In genomic region chr17:49895812-49896211, GRCh38 we compare ENCODE assay signal across 11 cellular contexts. TPM values are rescaled to one million over a fixed set of nuclear protein-coding genes. Genes with fewer than 3 reads are reported as not detected.
"Had no signal": no experiment of that assay in that cellular context is flagged by ENCODE, and none has a peak within 500 bp of the region (broad histone marks: within the 10 kb centered on the region; RNA-seq: fewer than 3 reads in every experiment).

No MANE protein-coding gene starts in this region.

- H3K4me3 Mint-ChIP-seq: HFFc6 had no signal

- H3K9me3 Mint-ChIP-seq: HFFc6 had no signal

- H3K4me3 ChIP-seq: GM23248, HAP-1 had no signal

- H3K27ac ChIP-seq: GM23248, HL-60, KMS-11 had no signal

- H3K36me3 ChIP-seq: HAP-1 had no signal

- H3K4me2 ChIP-seq: KMS-11 had no signal

- DNase-seq: GM23248, GOT3, H7, HFFc6, IMR-90, KBM-7 had no signal

- H2AFZ ChIP-seq: GM23248 had no signal

- H3K27ac Mint-ChIP-seq: HFFc6 had no signal

- H3K9me3 ChIP-seq: HAP-1 had no signal

- H3K4me1 ChIP-seq: HAP-1 had no signal

RNA-seq across cellular contexts. Expression of gene TAC4, which starts 47.9 kb away (rescaled TPM):
- total RNA-seq: GM23248, H4, H7, HFFc6, HT1080, IMR-90 had no signal
